14 cellular contexts compared by ENCODE assay signal in genomic region chr6:160101262-160102205, GRCh38. TPM values are rescaled to one million over a fixed set of nuclear protein-coding genes. Genes with fewer than 3 reads are reported as not detected.
A peak's percentile ranks its signal among the peaks of the same experiment; 100 is the strongest.
DNase-seq lines count a peak whose midpoint lies in the region; ATAC-seq and TF ChIP-seq lines count a peak whose summit lies in the region.
"Had no signal": no experiment of that assay in that cellular context is flagged by ENCODE, and none has a peak within 500 bp of the region (broad histone marks: within the 10 kb centered on the region; RNA-seq: fewer than 3 reads in every experiment).

No MANE protein-coding gene starts in this region.

- no peak for DNase-seq in activated naive CD4-positive, alpha-beta T cell treated with anti-CD3 and anti-CD28 coated beads for 36 hours
- DNase-seq in activated naive CD4-positive, alpha-beta T cell (lab: John Stamatoyannopoulos, UW): no peak
- DNase-seq in immature natural killer cell (no peak), ovary (no peak), NCI-H146 (lab: John Stamatoyannopoulos, UW) (no peak)
- DNase-seq in stimulated activated naive CD8-positive, alpha-beta T cell treated with anti-CD3 and anti-CD28 coated beads, Interleukin-15, amount 100 ng/mL, for 72 hours: no peak
- no peak for DNase-seq in activated CD8-positive, alpha-beta memory T cell treated with anti-CD3 and anti-CD28 coated beads, Interleukin-2, amount 50 U/mL, for 4 hours
- DNase-seq: activated CD4-positive, alpha-beta T cell treated with anti-CD3 and anti-CD28 coated beads for 4 hours; amniotic stem cell; head of caudate nucleus; midbrain; NCI-H2171 treated with DMSO at 0.1 percent for 48 hours had no signal

- H3K36me3 ChIP-seq in ovary: no peaks in the 10 kb centered on the region

- H3K9me3 Mint-ChIP-seq in activated naive CD4-positive, alpha-beta T cell treated with anti-CD3 and anti-CD28 coated beads for 36 hours: no peaks in the 10 kb centered on the region
- H3K9me3 Mint-ChIP-seq in activated T-helper 17 cell treated with anti-CD3 and anti-CD28 coated beads, Interleukin-2, amount 50 U/mL, for 72 hours: no peaks in the 10 kb centered on the region
- no peaks in the 10 kb centered on the region for H3K9me3 Mint-ChIP-seq in immature natural killer cell
- H3K9me3 Mint-ChIP-seq in stimulated activated naive CD8-positive, alpha-beta T cell treated with anti-CD3 and anti-CD28 coated beads, Interleukin-15, amount 100 ng/mL, for 72 hours: no peaks in the 10 kb centered on the region

- peaks cover 46% of the 10 kb centered on the region for H3K36me3 Mint-ChIP-seq in activated naive CD4-positive, alpha-beta T cell treated with anti-CD3 and anti-CD28 coated beads for 36 hours (ENCODE audit: low read depth)
- peaks cover 99% of the 10 kb centered on the region for H3K36me3 Mint-ChIP-seq in activated T-helper 17 cell treated with anti-CD3 and anti-CD28 coated beads, Interleukin-2, amount 50 U/mL, for 72 hours (ENCODE audit: low read depth)
- peaks cover 21 to 58% (median 36%) of the 10 kb centered on the region in 3 donors for H3K36me3 Mint-ChIP-seq in immature natural killer cell

- intact Hi-C loops in activated naive CD4-positive, alpha-beta T cell treated with anti-CD3 and anti-CD28 coated beads for 36 hours (cut with micrococcal nuclease): loop anchor here (2.0 kb wide), 1 partner anchor 381 kb away; no protein-coding TSS in a partner anchor
- intact Hi-C loops in ovary (cut with DNase I): no loop called here

- H3K27ac Mint-ChIP-seq in activated naive CD4-positive, alpha-beta T cell treated with anti-CD3 and anti-CD28 coated beads for 36 hours: peak overlapping the region; percentile 32
- peak overlapping the region; percentile 65 for H3K27ac Mint-ChIP-seq in activated T-helper 17 cell treated with anti-CD3 and anti-CD28 coated beads, Interleukin-2, amount 50 U/mL, for 72 hours
- H3K27ac Mint-ChIP-seq in immature natural killer cell: peak overlapping the region; percentile 18 to 89 (median 83)
- peak overlapping the region; percentile 76 to 97 for H3K27ac Mint-ChIP-seq in stimulated activated naive CD8-positive, alpha-beta T cell treated with anti-CD3 and anti-CD28 coated beads, Interleukin-15, amount 100 ng/mL, for 72 hours

- ATAC-seq in activated T-helper 17 cell treated with anti-CD3 and anti-CD28 coated beads, Interleukin-2, amount 50 U/mL, for 72 hours (replicated peaks): no peak
- peak; percentile 29 for ATAC-seq in stimulated activated naive CD8-positive, alpha-beta T cell treated with anti-CD3 and anti-CD28 coated beads, Interleukin-15, amount 100 ng/mL, for 72 hours

- H3K27me3 ChIP-seq in ovary: no peaks in the 10 kb centered on the region

- H3K4me1 Mint-ChIP-seq in activated naive CD4-positive, alpha-beta T cell treated with anti-CD3 and anti-CD28 coated beads for 36 hours (ENCODE audit: low read depth): peaks cover 26% of the 10 kb centered on the region
- no peaks in the 10 kb centered on the region for H3K4me1 Mint-ChIP-seq in activated T-helper 17 cell treated with anti-CD3 and anti-CD28 coated beads, Interleukin-2, amount 50 U/mL, for 72 hours
- peaks cover 25 to 37% of the 10 kb centered on the region in 2 donors for H3K4me1 Mint-ChIP-seq in immature natural killer cell
- H3K4me1 Mint-ChIP-seq in stimulated activated naive CD8-positive, alpha-beta T cell treated with anti-CD3 and anti-CD28 coated beads, Interleukin-15, amount 100 ng/mL, for 72 hours: peaks cover 20% of the 10 kb centered on the region

- no peak for TF ChIP-seq POLR2A in ovary (IDR thresholded peaks at IDR 0.05)

- 83 to 93% (median 85%) methylated on average over 22 to 23 of the region's 23 CpGs for WGBS in ovary, 3 donors

- H3K27me3 Mint-ChIP-seq in activated naive CD4-positive, alpha-beta T cell treated with anti-CD3 and anti-CD28 coated beads for 36 hours (ENCODE audit: low read depth): no peaks in the 10 kb centered on the region
- no peaks in the 10 kb centered on the region for H3K27me3 Mint-ChIP-seq in activated T-helper 17 cell treated with anti-CD3 and anti-CD28 coated beads, Interleukin-2, amount 50 U/mL, for 72 hours
- H3K27me3 Mint-ChIP-seq in immature natural killer cell (ENCODE audit: low read depth in 3 of 3): peaks cover 0 to 15% (median 6%) of the 10 kb centered on the region in 3 donors
- no peaks in the 10 kb centered on the region for H3K27me3 Mint-ChIP-seq in stimulated activated naive CD8-positive, alpha-beta T cell treated with anti-CD3 and anti-CD28 coated beads, Interleukin-15, amount 100 ng/mL, for 72 hours

- H3K9me3 ChIP-seq in ovary: no peaks in the 10 kb centered on the region

- CTCF ChIA-PET in activated naive CD4-positive, alpha-beta T cell treated with anti-CD3 and anti-CD28 coated beads for 36 hours (lab: Charles Lee): interaction anchor here (1.5 kb wide), 1 partner anchor 13 kb away, joined by 4 read pairs; no protein-coding TSS in a partner anchor

- no peak overlapping the region for H3K4me3 Mint-ChIP-seq in activated naive CD4-positive, alpha-beta T cell treated with anti-CD3 and anti-CD28 coated beads for 36 hours
- H3K4me3 Mint-ChIP-seq in activated T-helper 17 cell treated with anti-CD3 and anti-CD28 coated beads, Interleukin-2, amount 50 U/mL, for 72 hours: no peak overlapping the region
- H3K4me3 Mint-ChIP-seq in immature natural killer cell: peak overlapping the region in 4 of 5 donors; percentile 3 to 30 (median 24)
- no peak overlapping the region for H3K4me3 Mint-ChIP-seq in stimulated activated naive CD8-positive, alpha-beta T cell treated with anti-CD3 and anti-CD28 coated beads, Interleukin-15, amount 100 ng/mL, for 72 hours

- TF ChIP-seq CTCF in ovary (IDR thresholded peaks at IDR 0.05): no peak

- H3K4me3 ChIP-seq in ovary: no peak overlapping the region

- TF ChIP-seq EP300 in ovary (IDR thresholded peaks at IDR 0.05): no peak

- H3K27ac ChIP-seq in ovary: no peak overlapping the region
- H3K27ac ChIP-seq: KMS-11 had no signal

- no peaks in the 10 kb centered on the region for H3K4me1 ChIP-seq in ovary (ENCODE audit: insufficient read depth)

RNA-seq across cellular contexts. Expression of gene SLC22A1, which starts 20.1 kb away (rescaled TPM):
- not detected for total RNA-seq in activated naive CD4-positive, alpha-beta T cell treated with anti-CD3 and anti-CD28 coated beads for 36 hours
- 1 to 10 TPM; 3.3 to 3.7 TPM for total RNA-seq in activated T-helper 17 cell treated with anti-CD3 and anti-CD28 coated beads, Interleukin-2, amount 50 U/mL, for 72 hours
- polyA plus RNA-seq in immature natural killer cell (1 to 10 TPM in 1 of 3 donors, under 1 TPM in 1, not detected in 1; 0.44 to 2.1 TPM), ovary (under 1 TPM in 1 of 2 donors, not detected in 1; 0.29 TPM)
- total RNA-seq in ovary: 1 to 10 TPM in 6 of 7 donors, under 1 TPM in 1; 0.23 to 2.4 (median 1.1) TPM

Comparison
In these comparisons a context has a peak if more than half of its experiments do, and no peak if none do; other contexts are left out.
1. H3K27ac Mint-ChIP-seq: peak in every context shown above with its lines; median percentile 86 in stimulated activated naive CD8-positive, alpha-beta T cell treated with anti-CD3 and anti-CD28 coated beads, Interleukin-15, amount 100 ng/mL, for 72 hours; 83 in immature natural killer cell; 65 in activated T-helper 17 cell treated with anti-CD3 and anti-CD28 coated beads, Interleukin-2, amount 50 U/mL, for 72 hours; 32 in activated naive CD4-positive, alpha-beta T cell treated with anti-CD3 and anti-CD28 coated beads for 36 hours.
2. H3K4me3 Mint-ChIP-seq: peak in immature natural killer cell (4 of 5); none in activated naive CD4-positive, alpha-beta T cell treated with anti-CD3 and anti-CD28 coated beads for 36 hours (single experiment), activated T-helper 17 cell treated with anti-CD3 and anti-CD28 coated beads, Interleukin-2, amount 50 U/mL, for 72 hours (single experiment) and stimulated activated naive CD8-positive, alpha-beta T cell treated with anti-CD3 and anti-CD28 coated beads, Interleukin-15, amount 100 ng/mL, for 72 hours (0 of 2).